1 cellular context compared by ENCODE assay signal in the genomic region with DNA sequence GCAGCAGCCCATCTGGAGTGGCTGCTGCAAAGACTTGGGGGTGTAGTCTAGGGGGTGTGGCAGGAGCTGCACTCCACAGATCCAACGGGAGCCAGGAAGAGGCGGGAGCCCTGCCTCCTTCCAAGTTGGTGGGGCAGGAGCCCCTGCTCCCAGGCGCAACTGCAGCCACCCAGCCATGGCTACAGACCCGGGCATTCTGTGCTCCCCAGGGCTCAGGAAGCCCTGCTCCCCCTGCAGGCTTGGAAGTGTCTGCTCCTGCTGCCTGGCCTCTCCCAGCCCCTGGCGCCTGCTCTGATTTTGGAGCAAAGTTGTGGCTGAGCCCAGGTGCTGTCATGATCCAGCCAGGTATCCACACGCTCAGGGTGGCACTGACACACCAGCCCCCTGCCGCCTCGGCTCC.
TF ChIP-seq lines count a peak whose summit lies in the region.

No MANE protein-coding gene starts in this region.

TF ChIP-seq in WTC11, 78 proteins besides CTCF, POLR2A, EP300 and RAD21:
- TF ChIP-seq ATF1 (CRISPR knock-in tag; IDR thresholded peaks at IDR 0.05): no peak
- TF ChIP-seq, protein P1, sequence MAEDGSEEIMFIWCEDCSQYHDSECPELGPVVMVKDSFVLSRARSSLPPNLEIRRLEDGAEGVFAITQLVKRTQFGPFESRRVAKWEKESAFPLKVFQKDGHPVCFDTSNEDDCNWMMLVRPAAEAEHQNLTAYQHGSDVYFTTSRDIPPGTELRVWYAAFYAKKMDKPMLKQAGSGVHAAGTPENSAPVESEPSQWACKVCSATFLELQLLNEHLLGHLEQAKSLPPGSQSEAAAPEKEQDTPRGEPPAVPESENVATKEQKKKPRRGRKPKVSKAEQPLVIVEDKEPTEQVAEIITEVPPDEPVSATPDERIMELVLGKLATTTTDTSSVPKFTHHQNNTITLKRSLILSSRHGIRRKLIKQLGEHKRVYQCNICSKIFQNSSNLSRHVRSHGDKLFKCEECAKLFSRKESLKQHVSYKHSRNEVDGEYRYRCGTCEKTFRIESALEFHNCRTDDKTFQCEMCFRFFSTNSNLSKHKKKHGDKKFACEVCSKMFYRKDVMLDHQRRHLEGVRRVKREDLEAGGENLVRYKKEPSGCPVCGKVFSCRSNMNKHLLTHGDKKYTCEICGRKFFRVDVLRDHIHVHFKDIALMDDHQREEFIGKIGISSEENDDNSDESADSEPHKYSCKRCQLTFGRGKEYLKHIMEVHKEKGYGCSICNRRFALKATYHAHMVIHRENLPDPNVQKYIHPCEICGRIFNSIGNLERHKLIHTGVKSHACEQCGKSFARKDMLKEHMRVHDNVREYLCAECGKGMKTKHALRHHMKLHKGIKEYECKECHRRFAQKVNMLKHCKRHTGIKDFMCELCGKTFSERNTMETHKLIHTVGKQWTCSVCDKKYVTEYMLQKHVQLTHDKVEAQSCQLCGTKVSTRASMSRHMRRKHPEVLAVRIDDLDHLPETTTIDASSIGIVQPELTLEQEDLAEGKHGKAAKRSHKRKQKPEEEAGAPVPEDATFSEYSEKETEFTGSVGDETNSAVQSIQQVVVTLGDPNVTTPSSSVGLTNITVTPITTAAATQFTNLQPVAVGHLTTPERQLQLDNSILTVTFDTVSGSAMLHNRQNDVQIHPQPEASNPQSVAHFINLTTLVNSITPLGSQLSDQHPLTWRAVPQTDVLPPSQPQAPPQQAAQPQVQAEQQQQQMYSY (CRISPR knock-in tag; IDR thresholded peaks at IDR 0.05): no peak
- no peak for TF ChIP-seq CBFB (CRISPR knock-in tag; IDR thresholded peaks at IDR 0.05; ENCODE audit: low read depth)
- TF ChIP-seq, protein P2, sequence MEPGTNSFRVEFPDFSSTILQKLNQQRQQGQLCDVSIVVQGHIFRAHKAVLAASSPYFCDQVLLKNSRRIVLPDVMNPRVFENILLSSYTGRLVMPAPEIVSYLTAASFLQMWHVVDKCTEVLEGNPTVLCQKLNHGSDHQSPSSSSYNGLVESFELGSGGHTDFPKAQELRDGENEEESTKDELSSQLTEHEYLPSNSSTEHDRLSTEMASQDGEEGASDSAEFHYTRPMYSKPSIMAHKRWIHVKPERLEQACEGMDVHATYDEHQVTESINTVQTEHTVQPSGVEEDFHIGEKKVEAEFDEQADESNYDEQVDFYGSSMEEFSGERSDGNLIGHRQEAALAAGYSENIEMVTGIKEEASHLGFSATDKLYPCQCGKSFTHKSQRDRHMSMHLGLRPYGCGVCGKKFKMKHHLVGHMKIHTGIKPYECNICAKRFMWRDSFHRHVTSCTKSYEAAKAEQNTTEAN (CRISPR knock-in tag; IDR thresholded peaks at IDR 0.05): no peak
- TF ChIP-seq OVOL2 (CRISPR knock-in tag; IDR thresholded peaks at IDR 0.05; ENCODE audit: borderline replicate concordance): no peak
- TF ChIP-seq KAT7 (CRISPR knock-in tag; IDR thresholded peaks at IDR 0.05; ENCODE audit: borderline replicate concordance): no peak
- TF ChIP-seq SOX15 (CRISPR knock-in tag; IDR thresholded peaks at IDR 0.05): no peak
